In the genomic region with DNA sequence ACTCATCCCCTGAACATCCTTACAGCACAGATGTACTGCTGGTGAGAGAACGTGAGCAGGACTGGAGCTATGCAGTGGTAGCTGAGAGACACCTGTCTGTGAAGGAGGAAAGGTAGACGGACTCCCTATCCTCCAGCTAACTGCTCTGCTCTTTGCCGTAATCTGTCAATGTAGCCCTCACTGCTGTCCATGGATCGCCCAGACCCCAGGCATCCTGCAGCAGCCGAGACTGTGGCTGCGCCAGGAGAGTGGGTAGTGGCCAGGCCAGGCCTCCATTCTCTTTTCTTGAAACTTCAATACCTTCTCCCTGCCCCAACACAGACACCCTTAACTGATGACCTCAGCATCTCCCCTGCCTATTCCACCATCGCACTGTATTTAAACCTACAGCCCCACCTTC, we compare ENCODE assay signal across 19 cellular contexts. TPM values are rescaled to one million over a fixed set of nuclear protein-coding genes. Genes with fewer than 3 reads are reported as not detected.
A peak's percentile ranks its signal among the peaks of the same experiment; 100 is the strongest.
DNase-seq lines count a peak whose midpoint lies in the region; ATAC-seq and TF ChIP-seq lines count a peak whose summit lies in the region.
"Had no signal": no experiment of that assay in that cellular context is flagged by ENCODE, and none has a peak within 500 bp of the region (broad histone marks: within the 10 kb centered on the region; RNA-seq: fewer than 3 reads in every experiment).

No MANE protein-coding gene starts in this region.

- H3K36me3 ChIP-seq in RWPE2 (ENCODE audit: low read depth) (no peaks in the 10 kb centered on the region), suprapubic skin (no peaks in the 10 kb centered on the region)
- H3K36me3 ChIP-seq: BLaER1, HAP-1 had no signal

- TF ChIP-seq CTCF in RWPE2 (IDR thresholded peaks at IDR 0.05; ENCODE audit: poor library complexity, severe bottlenecking) (no peak), suprapubic skin (IDR thresholded peaks at IDR 0.05) (no peak)

- intact Hi-C loops in sciatic nerve (cut with DNase I), result no loop called here

- no peak overlapping the region for H3K4me3 ChIP-seq in RWPE2 (ENCODE audit: severe bottlenecking)
- no peak overlapping the region for H3K4me3 ChIP-seq in suprapubic skin
- H3K4me3 ChIP-seq: BLaER1, HAP-1 had no signal

- H3K9me3 ChIP-seq in RWPE2 (ENCODE audit: severe bottlenecking) (no peaks in the 10 kb centered on the region), suprapubic skin (no peaks in the 10 kb centered on the region)
- H3K9me3 ChIP-seq: BLaER1, Caco-2, HAP-1 had no signal

- H3K4me1 ChIP-seq in RWPE2 (ENCODE audit: insufficient read depth, poor library complexity, severe bottlenecking) (no peaks in the 10 kb centered on the region), suprapubic skin (peaks cover 6% of the 10 kb centered on the region)
- H3K4me1 ChIP-seq: BLaER1, HAP-1 had no signal

- TF ChIP-seq POLR2A in suprapubic skin (IDR thresholded peaks at IDR 0.05), result no peak

- DNase-seq in RWPE2 (ENCODE audit: low spot score) (peak; percentile 29), mesenteric fat pad (ENCODE audit: low spot score) (peak; percentile 75), sciatic nerve (ENCODE audit: low spot score) (peak; percentile 7), suprapubic skin (ENCODE audit: low spot score in 2 of 2) (peak; percentile 7 to 24), superior temporal gyrus (ENCODE audit: extremely low spot score) (no peak), NCI-H1436 treated with DMSO at 0.1 percent for 48 hours (lab: John Stamatoyannopoulos, UW) (no peak), AG08396 (ENCODE audit: low spot score) (no peak)
- DNase-seq: 8988T; Caco-2; CD4-positive, CD25-positive, alpha-beta regulatory T cell; CD8-positive, alpha-beta T cell; DMS153; DND-41; GOT3; HFFc6 had no signal

- H3K27ac ChIP-seq in RWPE2 (ENCODE audit: poor library complexity, severe bottlenecking) (no peak overlapping the region), suprapubic skin (no peak overlapping the region)
- H3K27ac ChIP-seq: BLaER1, C4-2B had no signal

- peaks cover 30% of the 10 kb centered on the region for H3K27me3 ChIP-seq in RWPE2 (ENCODE audit: insufficient read depth, poor library complexity, severe bottlenecking)
- H3K27me3 ChIP-seq in suprapubic skin, result peaks cover 15% of the 10 kb centered on the region
- H3K27me3 ChIP-seq: BLaER1 had no signal

- TF ChIP-seq EP300 in suprapubic skin (IDR thresholded peaks at IDR 0.05), result no peak

- ATAC-seq in RWPE2 (ENCODE audit: low read depth) (peak; percentile 23; the same call in 1 of the 3 replicates), sciatic nerve (no peak)
- ATAC-seq: CD8-positive, alpha-beta T cell had no signal

- WGBS in suprapubic skin, result 93% methylated on average over 7 of the region's 7 CpGs

RNA-seq across cellular contexts. Expression of gene CRABP1, which starts 44.5 kb away (rescaled TPM):
- total RNA-seq in mesenteric fat pad, result not detected
- 28.8 TPM for total RNA-seq in sciatic nerve
- total RNA-seq in suprapubic skin, result 1 to 10 TPM in 3 of 4 donors, not detected in 1; 2.6 to 8.7 (median 8.5) TPM
- total RNA-seq: B cell; CD4-positive, CD25-positive, alpha-beta regulatory T cell; CD8-positive, alpha-beta T cell; HFFc6 had no signal

RNA-seq across cellular contexts. Expression of gene IREB2, which starts 53.4 kb away (rescaled TPM):
- total RNA-seq in mesenteric fat pad (57.1 TPM), sciatic nerve (65.0 TPM), suprapubic skin (10 to 100 TPM; 25.6 to 87.5 (median 48.6) TPM)

Comparison
In these comparisons a context has a peak if more than half of its experiments do, and no peak if none do; other contexts are left out.
1. DNase-seq: peak in RWPE2 (single experiment), mesenteric fat pad (single experiment), sciatic nerve (single experiment) and suprapubic skin (2 of 2); none in superior temporal gyrus (single experiment), NCI-H1436 treated with DMSO at 0.1 percent for 48 hours (single experiment) and AG08396 (single experiment).